In genomic region chr4:121943941-121944340, GRCh38 we compare ENCODE assay signal across 8 cellular contexts. TPM values are rescaled to one million over a fixed set of nuclear protein-coding genes. Genes with fewer than 3 reads are reported as not detected.
A peak's percentile ranks its signal among the peaks of the same experiment; 100 is the strongest.
DNase-seq lines count a peak whose midpoint lies in the region; ATAC-seq and TF ChIP-seq lines count a peak whose summit lies in the region.

No MANE protein-coding gene starts in this region.

- H3K9me2 ChIP-seq in OCI-LY7 (ENCODE audit: insufficient read depth, low read length), result no peaks in the 10 kb centered on the region

- no CpG with 5 or more reads among the region's 4 CpGs for WGBS in iPS DF 6.9 (ENCODE audit: insufficient coverage, insufficient read length)

- POLR2A ChIA-PET in OCI-LY7 (lab: Charles Lee), result no interaction called here

- DNase-seq in ELF-1 (ENCODE audit: low read depth, low spot score) (peak; percentile 58), OCI-LY7 (ENCODE audit: low spot score) (peak; percentile 32), iPS DF 6.9 (ENCODE audit: low read depth, low spot score) (peak; percentile 61), NCI-H2107 (lab: John Stamatoyannopoulos, UW) (no peak), NCI-H187 treated with DMSO at 0.1 percent for 48 hours (lab: John Stamatoyannopoulos, UW) (no peak), NCI-H1105 treated with DMSO at 0.1 percent for 48 hours (lab: John Stamatoyannopoulos, UW) (no peak), hippocampal formation (lab: John Stamatoyannopoulos, UW) (no peak)

- H3K4me1 ChIP-seq in OCI-LY7 (ENCODE audit: insufficient read depth, low read length, poor library complexity, severe bottlenecking), result no peaks in the 10 kb centered on the region
- H3K4me1 ChIP-seq in iPS DF 6.9 (ENCODE audit: control insufficient read depth, insufficient read depth, low read length), result no peaks in the 10 kb centered on the region

- H3K4me2 ChIP-seq in OCI-LY7 (ENCODE audit: low read length), result no peak overlapping the region

- intact Hi-C loops in OCI-LY7 (cut with micrococcal nuclease; ENCODE audit: unreplicated experiment), result no loop called here

- CTCF ChIA-PET in OCI-LY7 (lab: Charles Lee; ENCODE audit: unreplicated experiment), result no interaction called here

- peak; percentile 52 for ATAC-seq in GM21381 (IDR thresholded peaks at IDR 0.05; ENCODE audit: unreplicated experiment)

- H3K9me3 ChIP-seq in OCI-LY7 (ENCODE audit: low read length) (no peaks in the 10 kb centered on the region), iPS DF 6.9 (ENCODE audit: control insufficient read depth, insufficient read depth, low read length) (no peaks in the 10 kb centered on the region)

- no peaks in the 10 kb centered on the region for H3K36me3 ChIP-seq in OCI-LY7 (ENCODE audit: insufficient read depth, low read length)
- no peaks in the 10 kb centered on the region for H3K36me3 ChIP-seq in iPS DF 6.9 (ENCODE audit: control insufficient read depth, insufficient read depth, low read length)

- H3K27me3 ChIP-seq in iPS DF 6.9 (ENCODE audit: control insufficient read depth, insufficient read depth, low read length), result peaks cover under 1% of the 10 kb centered on the region; the same call in 1 of the 2 replicates

- peak; percentile 79 for TF ChIP-seq CTCF in OCI-LY7 (conservative IDR thresholded peaks at IDR 0.05; ENCODE audit: low read length)

- no peak overlapping the region for H2AFZ ChIP-seq in OCI-LY7 (ENCODE audit: low read length)

- no peaks in the 10 kb centered on the region for H4K20me1 ChIP-seq in OCI-LY7 (ENCODE audit: insufficient read depth, low read length)

- no peaks in the 10 kb centered on the region for H3K79me2 ChIP-seq in OCI-LY7 (ENCODE audit: insufficient read depth, low read depth, low read length)

- BruUV-seq in OCI-LY7 (replicated peaks; lab: Mats Ljungman, UMichigan), result no TSS peak

- H3K4me3 ChIP-seq in OCI-LY7 (ENCODE audit: low read depth, low read length, poor library complexity, severe bottlenecking) (no peak overlapping the region), iPS DF 6.9 (ENCODE audit: low read length) (no peak overlapping the region)

- H3K27ac ChIP-seq in OCI-LY7 (ENCODE audit: low read depth, low read length, poor library complexity, severe bottlenecking) (no peak overlapping the region), iPS DF 6.9 (ENCODE audit: low read length) (no peak overlapping the region)

RNA-seq across cellular contexts. Expression of gene TRPC3, which starts 7.9 kb away (rescaled TPM):
- total RNA-seq in OCI-LY7 (2014; rRNA removed; shearing (Covaris generic)), result 0.50 TPM in 1 of 2 replicates, not detected in the other
- total RNA-seq in OCI-LY7 (2022), result not detected in 2 replicates

Comparison
In these comparisons a context has a peak if more than half of its experiments do, and no peak if none do; other contexts are left out.
1. DNase-seq: peak in ELF-1 (single experiment), OCI-LY7 (single experiment) and iPS DF 6.9 (single experiment); none in NCI-H2107 (single experiment), NCI-H187 treated with DMSO at 0.1 percent for 48 hours (single experiment), NCI-H1105 treated with DMSO at 0.1 percent for 48 hours (single experiment) and hippocampal formation (0 of 2).